Comparison of ENCODE assay signal across 10 cellular contexts in the genomic region with DNA sequence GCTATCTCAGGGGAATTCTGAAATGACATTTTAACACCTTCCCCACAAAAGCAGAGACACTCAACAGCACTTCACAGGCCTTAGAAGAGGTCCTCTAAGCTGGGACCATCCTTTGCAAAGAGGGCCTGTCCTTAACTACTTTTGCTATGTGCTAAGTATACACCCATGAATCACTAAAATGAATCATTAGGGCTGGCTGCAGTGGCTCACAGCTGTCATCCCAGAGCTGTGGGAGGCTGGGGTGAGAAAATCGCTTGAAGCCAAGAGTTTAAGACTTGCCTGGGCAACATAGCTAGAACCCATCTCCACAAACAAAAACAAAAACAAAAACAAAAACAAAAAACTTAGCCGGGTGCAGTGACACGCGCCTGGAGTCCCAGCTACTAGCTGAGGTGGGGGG. TPM values are rescaled to one million over a fixed set of nuclear protein-coding genes. Genes with fewer than 3 reads are reported as not detected.
DNase-seq lines count a peak whose midpoint lies in the region; ATAC-seq, FAIRE-seq and TF ChIP-seq lines count a peak whose summit lies in the region.
"Had no signal": no experiment of that assay in that cellular context is flagged by ENCODE, and none has a peak within 500 bp of the region (broad histone marks: within the 10 kb centered on the region; RNA-seq: fewer than 3 reads in every experiment).

No MANE protein-coding gene starts in this region.

- H3K36me3 Mint-ChIP-seq in activated T-cell treated with anti-CD3 and anti-CD28 coated beads, Interleukin-2, amount 50 U/mL, for 72 hours (ENCODE audit: insufficient read depth in 2 of 2): peaks cover 0 to 5% of the 10 kb centered on the region in 2 donors
- peaks cover 29% of the 10 kb centered on the region for H3K36me3 Mint-ChIP-seq in T-cell

- H3K27ac ChIP-seq in A673 (ENCODE audit: low read depth, low read length, poor library complexity, severe bottlenecking) (no peak overlapping the region), thyroid gland (no peak overlapping the region)
- H3K27ac ChIP-seq: SJSA1 had no signal

- no peaks in the 10 kb centered on the region for H3K9me3 ChIP-seq in A673 (ENCODE audit: low read depth, low read length, poor library complexity, severe bottlenecking)
- no peaks in the 10 kb centered on the region for H3K9me3 ChIP-seq in thyroid gland
- H3K9me3 ChIP-seq: SJSA1 had no signal

- TF ChIP-seq CTCF in A673 (conservative IDR thresholded peaks at IDR 0.05; ENCODE audit: low read depth, low read length) (no peak), thyroid gland (IDR thresholded peaks at IDR 0.05) (no peak)

- no peak for TF ChIP-seq POLR2A in H54 (IDR thresholded peaks at IDR 0.05; ENCODE audit: low read depth, low read length)
- no peak for TF ChIP-seq POLR2A in thyroid gland (IDR thresholded peaks at IDR 0.05)

- no peaks in the 10 kb centered on the region for H3K27me3 Mint-ChIP-seq in activated T-cell treated with anti-CD3 and anti-CD28 coated beads, Interleukin-2, amount 50 U/mL, for 72 hours (ENCODE audit: low read depth)
- H3K27me3 Mint-ChIP-seq in T-cell: no peaks in the 10 kb centered on the region
- H3K27me3 Mint-ChIP-seq: dendritic cell treated with granulocyte-macrophage colony-stimulating factor and Interleukin-4, amounts not matched to agents 40 ng/mL and 50 ng/mL, for 4 days had no signal

- peaks cover 6% of the 10 kb centered on the region for H3K4me1 ChIP-seq in A673 (ENCODE audit: insufficient read depth, low read length, poor library complexity, severe bottlenecking)
- H3K4me1 ChIP-seq in thyroid gland: no peaks in the 10 kb centered on the region
- H3K4me1 ChIP-seq: SJSA1 had no signal

- peaks cover 23% of the 10 kb centered on the region for H3K4me1 Mint-ChIP-seq in activated T-cell treated with anti-CD3 and anti-CD28 coated beads, Interleukin-2, amount 50 U/mL, for 72 hours (ENCODE audit: low read depth)
- no peaks in the 10 kb centered on the region for H3K4me1 Mint-ChIP-seq in T-cell

- H3K4me3 ChIP-seq in A673 (ENCODE audit: low read depth, low read length, poor library complexity, severe bottlenecking) (no peak overlapping the region), thyroid gland (replicated peaks in 1 of 3) (no peak overlapping the region)
- H3K4me3 ChIP-seq: SJSA1 had no signal

- no TSS peak for BruUV-seq in A673 (replicated peaks; lab: Mats Ljungman, UMichigan)

- whole genome bisulfite sequencing in thyroid gland, 2 donors: 89 to 90% methylated on average over 4 of the region's 4 CpGs

- H3K9me3 Mint-ChIP-seq in activated T-cell treated with anti-CD3 and anti-CD28 coated beads, Interleukin-2, amount 50 U/mL, for 72 hours: no peaks in the 10 kb centered on the region
- no peaks in the 10 kb centered on the region for H3K9me3 Mint-ChIP-seq in T-cell
- H3K9me3 Mint-ChIP-seq: dendritic cell treated with granulocyte-macrophage colony-stimulating factor and Interleukin-4, amounts not matched to agents 40 ng/mL and 50 ng/mL, for 4 days had no signal

- H3K4me3 Mint-ChIP-seq in activated T-cell treated with anti-CD3 and anti-CD28 coated beads, Interleukin-2, amount 50 U/mL, for 72 hours: peak overlapping the region in 1 of 2 donors; percentile 54
- no peak overlapping the region for H3K4me3 Mint-ChIP-seq in T-cell
- H3K4me3 Mint-ChIP-seq: dendritic cell treated with granulocyte-macrophage colony-stimulating factor and Interleukin-4, amounts not matched to agents 40 ng/mL and 50 ng/mL, for 4 days had no signal

- CTCF ChIA-PET in A673 (lab: Charles Lee): no interaction called here
- CTCF ChIA-PET in T-cell (lab: Charles Lee): no interaction called here

- POLR2A ChIA-PET in A673 (lab: Charles Lee; ENCODE audit: low non-redundant PET) (no interaction called here), T-cell (lab: Charles Lee) (interaction anchor here in 1 of 2 donors (0.6 kb wide), 1 partner anchor 1502 kb away, joined by 3 read pairs; no protein-coding TSS in a partner anchor)

- peak overlapping the region; percentile 91 for H3K27ac Mint-ChIP-seq in activated T-cell treated with anti-CD3 and anti-CD28 coated beads, Interleukin-2, amount 50 U/mL, for 72 hours
- no peak overlapping the region for H3K27ac Mint-ChIP-seq in T-cell
- H3K27ac Mint-ChIP-seq: dendritic cell treated with granulocyte-macrophage colony-stimulating factor and Interleukin-4, amounts not matched to agents 40 ng/mL and 50 ng/mL, for 4 days had no signal

- peak; percentile 96 to 98 for ATAC-seq in activated T-cell treated with anti-CD3 and anti-CD28 coated beads, Interleukin-2, amount 50 U/mL, for 72 hours (replicated peaks in 1 of 2)
- no peak for ATAC-seq in T-cell (replicated peaks in 1 of 4)
- no peak for ATAC-seq in sciatic nerve

- DNase-seq in A673 (ENCODE audit: low spot score) (peak; percentile 22), H54 (ENCODE audit: insufficient read length, low spot score) (peak; percentile 47), islet precursor cell (peak; percentile 62), NCI-H1694 treated with DMSO at 0.1 percent for 48 hours (lab: John Stamatoyannopoulos, UW) (no peak), T-cell (no peak), thyroid gland (no peak), sciatic nerve (ENCODE audit: low spot score) (no peak)
- peak; percentile 40 to 46 for DNase-seq in activated T-cell treated with anti-CD3 and anti-CD28 coated beads, Interleukin-2, amount 50 U/mL, for 72 hours

- peaks cover 8% of the 10 kb centered on the region for H3K36me3 ChIP-seq in A673 (ENCODE audit: insufficient read depth, low read length, poor library complexity, severe bottlenecking)
- H3K36me3 ChIP-seq in thyroid gland: peaks cover 0 to 5% of the 10 kb centered on the region in 2 donors

- intact Hi-C loops in A673 (cut with micrococcal nuclease; ENCODE audit: unreplicated experiment) (no loop called here), thyroid gland (cut with DNase I) (no loop called here), sciatic nerve (cut with DNase I) (no loop called here)

- FAIRE-seq in H54 (lab: Jason Lieb, UNC): peak; percentile 100

- H3K27me3 ChIP-seq in A673 (replicated peaks; ENCODE audit: insufficient read depth, low read depth, low read length, poor library complexity) (no peaks in the 10 kb centered on the region), thyroid gland (no peaks in the 10 kb centered on the region)
- H3K27me3 ChIP-seq: SJSA1 had no signal

RNA-seq across cellular contexts. Expression of a gene that starts 53.9 kb away (rescaled TPM):
- total RNA-seq in A673 (2021) (2.6 and 4.3 TPM in 2 replicates), T-cell (1 to 10 TPM; 1.2 to 2.6 (median 1.6) TPM), thyroid gland (10 to 100 TPM in 1 of 4 donors, 1 to 10 TPM in 3; 2.7 to 13.8 (median 4.3) TPM), sciatic nerve (5.3 TPM)
- 1 to 10 TPM; 2.9 to 4.9 TPM for total RNA-seq in activated T-cell treated with anti-CD3 and anti-CD28 coated beads, Interleukin-2, amount 50 U/mL, for 72 hours

Comparison
In these comparisons a context has a peak if more than half of its experiments do, and no peak if none do; other contexts are left out.
1. DNase-seq: peak in A673 (single experiment), H54 (single experiment), activated T-cell treated with anti-CD3 and anti-CD28 coated beads, Interleukin-2, amount 50 U/mL, for 72 hours (2 of 2) and islet precursor cell (single experiment); none in NCI-H1694 treated with DMSO at 0.1 percent for 48 hours (single experiment), T-cell (0 of 34), thyroid gland (0 of 2) and sciatic nerve (single experiment).
2. ATAC-seq: peak in activated T-cell treated with anti-CD3 and anti-CD28 coated beads, Interleukin-2, amount 50 U/mL, for 72 hours (2 of 2); none in T-cell (0 of 4) and sciatic nerve (single experiment).